In genomic region chr3:196633658-196634151, GRCh38 we compare ENCODE assay signal across 1 cellular context.
A peak's percentile ranks its signal among the peaks of the same experiment; 100 is the strongest.
TF ChIP-seq lines count a peak whose summit lies in the region.

No MANE protein-coding gene starts in this region.

TF ChIP-seq in K562, 482 proteins besides CTCF, POLR2A, EP300 and RAD21 (continued from another document and continues in another):
- TF ChIP-seq, protein P1, sequence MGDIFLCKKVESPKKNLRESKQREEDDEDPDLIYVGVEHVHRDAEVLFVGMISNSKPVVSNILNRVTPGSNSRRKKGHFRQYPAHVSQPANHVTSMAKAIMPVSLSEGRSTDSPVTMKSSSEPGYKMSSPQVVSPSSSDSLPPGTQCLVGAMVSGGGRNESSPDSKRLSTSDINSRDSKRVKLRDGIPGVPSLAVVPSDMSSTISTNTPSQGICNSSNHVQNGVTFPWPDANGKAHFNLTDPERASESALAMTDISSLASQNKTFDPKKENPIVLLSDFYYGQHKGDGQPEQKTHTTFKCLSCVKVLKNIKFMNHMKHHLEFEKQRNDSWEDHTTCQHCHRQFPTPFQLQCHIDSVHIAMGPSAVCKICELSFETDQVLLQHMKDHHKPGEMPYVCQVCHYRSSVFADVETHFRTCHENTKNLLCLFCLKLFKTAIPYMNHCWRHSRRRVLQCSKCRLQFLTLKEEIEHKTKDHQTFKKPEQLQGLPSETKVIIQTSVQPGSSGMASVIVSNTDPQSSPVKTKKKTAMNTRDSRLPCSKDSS (IDR thresholded peaks at IDR 0.05; ENCODE audit: low read depth, partially characterized antibody) = no peak
- TF ChIP-seq, protein P2, sequence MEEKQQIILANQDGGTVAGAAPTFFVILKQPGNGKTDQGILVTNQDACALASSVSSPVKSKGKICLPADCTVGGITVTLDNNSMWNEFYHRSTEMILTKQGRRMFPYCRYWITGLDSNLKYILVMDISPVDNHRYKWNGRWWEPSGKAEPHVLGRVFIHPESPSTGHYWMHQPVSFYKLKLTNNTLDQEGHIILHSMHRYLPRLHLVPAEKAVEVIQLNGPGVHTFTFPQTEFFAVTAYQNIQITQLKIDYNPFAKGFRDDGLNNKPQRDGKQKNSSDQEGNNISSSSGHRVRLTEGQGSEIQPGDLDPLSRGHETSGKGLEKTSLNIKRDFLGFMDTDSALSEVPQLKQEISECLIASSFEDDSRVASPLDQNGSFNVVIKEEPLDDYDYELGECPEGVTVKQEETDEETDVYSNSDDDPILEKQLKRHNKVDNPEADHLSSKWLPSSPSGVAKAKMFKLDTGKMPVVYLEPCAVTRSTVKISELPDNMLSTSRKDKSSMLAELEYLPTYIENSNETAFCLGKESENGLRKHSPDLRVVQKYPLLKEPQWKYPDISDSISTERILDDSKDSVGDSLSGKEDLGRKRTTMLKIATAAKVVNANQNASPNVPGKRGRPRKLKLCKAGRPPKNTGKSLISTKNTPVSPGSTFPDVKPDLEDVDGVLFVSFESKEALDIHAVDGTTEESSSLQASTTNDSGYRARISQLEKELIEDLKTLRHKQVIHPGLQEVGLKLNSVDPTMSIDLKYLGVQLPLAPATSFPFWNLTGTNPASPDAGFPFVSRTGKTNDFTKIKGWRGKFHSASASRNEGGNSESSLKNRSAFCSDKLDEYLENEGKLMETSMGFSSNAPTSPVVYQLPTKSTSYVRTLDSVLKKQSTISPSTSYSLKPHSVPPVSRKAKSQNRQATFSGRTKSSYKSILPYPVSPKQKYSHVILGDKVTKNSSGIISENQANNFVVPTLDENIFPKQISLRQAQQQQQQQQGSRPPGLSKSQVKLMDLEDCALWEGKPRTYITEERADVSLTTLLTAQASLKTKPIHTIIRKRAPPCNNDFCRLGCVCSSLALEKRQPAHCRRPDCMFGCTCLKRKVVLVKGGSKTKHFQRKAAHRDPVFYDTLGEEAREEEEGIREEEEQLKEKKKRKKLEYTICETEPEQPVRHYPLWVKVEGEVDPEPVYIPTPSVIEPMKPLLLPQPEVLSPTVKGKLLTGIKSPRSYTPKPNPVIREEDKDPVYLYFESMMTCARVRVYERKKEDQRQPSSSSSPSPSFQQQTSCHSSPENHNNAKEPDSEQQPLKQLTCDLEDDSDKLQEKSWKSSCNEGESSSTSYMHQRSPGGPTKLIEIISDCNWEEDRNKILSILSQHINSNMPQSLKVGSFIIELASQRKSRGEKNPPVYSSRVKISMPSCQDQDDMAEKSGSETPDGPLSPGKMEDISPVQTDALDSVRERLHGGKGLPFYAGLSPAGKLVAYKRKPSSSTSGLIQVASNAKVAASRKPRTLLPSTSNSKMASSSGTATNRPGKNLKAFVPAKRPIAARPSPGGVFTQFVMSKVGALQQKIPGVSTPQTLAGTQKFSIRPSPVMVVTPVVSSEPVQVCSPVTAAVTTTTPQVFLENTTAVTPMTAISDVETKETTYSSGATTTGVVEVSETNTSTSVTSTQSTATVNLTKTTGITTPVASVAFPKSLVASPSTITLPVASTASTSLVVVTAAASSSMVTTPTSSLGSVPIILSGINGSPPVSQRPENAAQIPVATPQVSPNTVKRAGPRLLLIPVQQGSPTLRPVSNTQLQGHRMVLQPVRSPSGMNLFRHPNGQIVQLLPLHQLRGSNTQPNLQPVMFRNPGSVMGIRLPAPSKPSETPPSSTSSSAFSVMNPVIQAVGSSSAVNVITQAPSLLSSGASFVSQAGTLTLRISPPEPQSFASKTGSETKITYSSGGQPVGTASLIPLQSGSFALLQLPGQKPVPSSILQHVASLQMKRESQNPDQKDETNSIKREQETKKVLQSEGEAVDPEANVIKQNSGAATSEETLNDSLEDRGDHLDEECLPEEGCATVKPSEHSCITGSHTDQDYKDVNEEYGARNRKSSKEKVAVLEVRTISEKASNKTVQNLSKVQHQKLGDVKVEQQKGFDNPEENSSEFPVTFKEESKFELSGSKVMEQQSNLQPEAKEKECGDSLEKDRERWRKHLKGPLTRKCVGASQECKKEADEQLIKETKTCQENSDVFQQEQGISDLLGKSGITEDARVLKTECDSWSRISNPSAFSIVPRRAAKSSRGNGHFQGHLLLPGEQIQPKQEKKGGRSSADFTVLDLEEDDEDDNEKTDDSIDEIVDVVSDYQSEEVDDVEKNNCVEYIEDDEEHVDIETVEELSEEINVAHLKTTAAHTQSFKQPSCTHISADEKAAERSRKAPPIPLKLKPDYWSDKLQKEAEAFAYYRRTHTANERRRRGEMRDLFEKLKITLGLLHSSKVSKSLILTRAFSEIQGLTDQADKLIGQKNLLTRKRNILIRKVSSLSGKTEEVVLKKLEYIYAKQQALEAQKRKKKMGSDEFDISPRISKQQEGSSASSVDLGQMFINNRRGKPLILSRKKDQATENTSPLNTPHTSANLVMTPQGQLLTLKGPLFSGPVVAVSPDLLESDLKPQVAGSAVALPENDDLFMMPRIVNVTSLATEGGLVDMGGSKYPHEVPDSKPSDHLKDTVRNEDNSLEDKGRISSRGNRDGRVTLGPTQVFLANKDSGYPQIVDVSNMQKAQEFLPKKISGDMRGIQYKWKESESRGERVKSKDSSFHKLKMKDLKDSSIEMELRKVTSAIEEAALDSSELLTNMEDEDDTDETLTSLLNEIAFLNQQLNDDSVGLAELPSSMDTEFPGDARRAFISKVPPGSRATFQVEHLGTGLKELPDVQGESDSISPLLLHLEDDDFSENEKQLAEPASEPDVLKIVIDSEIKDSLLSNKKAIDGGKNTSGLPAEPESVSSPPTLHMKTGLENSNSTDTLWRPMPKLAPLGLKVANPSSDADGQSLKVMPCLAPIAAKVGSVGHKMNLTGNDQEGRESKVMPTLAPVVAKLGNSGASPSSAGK (IDR thresholded peaks at IDR 0.05) = peak; percentile 74
- TF ChIP-seq POLR2AphosphoS2 (IDR thresholded peaks at IDR 0.05; ENCODE audit: low read length) (no peak), GATAD2B (IDR thresholded peaks at IDR 0.05; ENCODE audit: borderline replicate concordance) (no peak), CREBBP (IDR thresholded peaks at IDR 0.05; ENCODE audit: low read depth, low read length) (no peak), SAP30 (IDR thresholded peaks at IDR 0.05; ENCODE audit: borderline replicate concordance, insufficient read depth, low read depth, low read length, poor library complexity, severe bottlenecking) (no peak), KDM1A (IDR thresholded peaks at IDR 0.05) (no peak), AFF4 (CRISPR knock-in tag; IDR thresholded peaks at IDR 0.05) (no peak), ZNF785 (CRISPR knock-in tag; IDR thresholded peaks at IDR 0.05) (no peak), ZMIZ1 (IDR thresholded peaks at IDR 0.05; ENCODE audit: low read depth in 2 of 2, low read length in 2 of 2) (no peak), ELF2 (CRISPR knock-in tag; IDR thresholded peaks at IDR 0.05) (no peak), TAF9B (IDR thresholded peaks at IDR 0.05; ENCODE audit: partially characterized antibody) (no peak), SPI1 (IDR thresholded peaks at IDR 0.05; ENCODE audit: borderline replicate concordance, low read depth, low read length) (0 out of 2 replicates have a peak, but pooled peaks have one; percentile 2)
- TF ChIP-seq, protein P3, sequence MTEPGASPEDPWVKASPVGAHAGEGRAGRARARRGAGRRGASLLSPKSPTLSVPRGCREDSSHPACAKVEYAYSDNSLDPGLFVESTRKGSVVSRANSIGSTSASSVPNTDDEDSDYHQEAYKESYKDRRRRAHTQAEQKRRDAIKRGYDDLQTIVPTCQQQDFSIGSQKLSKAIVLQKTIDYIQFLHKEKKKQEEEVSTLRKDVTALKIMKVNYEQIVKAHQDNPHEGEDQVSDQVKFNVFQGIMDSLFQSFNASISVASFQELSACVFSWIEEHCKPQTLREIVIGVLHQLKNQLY (CRISPR knock-in tag; conservative IDR thresholded peaks at IDR 0.05) = no peak
- TF ChIP-seq, protein P4, sequence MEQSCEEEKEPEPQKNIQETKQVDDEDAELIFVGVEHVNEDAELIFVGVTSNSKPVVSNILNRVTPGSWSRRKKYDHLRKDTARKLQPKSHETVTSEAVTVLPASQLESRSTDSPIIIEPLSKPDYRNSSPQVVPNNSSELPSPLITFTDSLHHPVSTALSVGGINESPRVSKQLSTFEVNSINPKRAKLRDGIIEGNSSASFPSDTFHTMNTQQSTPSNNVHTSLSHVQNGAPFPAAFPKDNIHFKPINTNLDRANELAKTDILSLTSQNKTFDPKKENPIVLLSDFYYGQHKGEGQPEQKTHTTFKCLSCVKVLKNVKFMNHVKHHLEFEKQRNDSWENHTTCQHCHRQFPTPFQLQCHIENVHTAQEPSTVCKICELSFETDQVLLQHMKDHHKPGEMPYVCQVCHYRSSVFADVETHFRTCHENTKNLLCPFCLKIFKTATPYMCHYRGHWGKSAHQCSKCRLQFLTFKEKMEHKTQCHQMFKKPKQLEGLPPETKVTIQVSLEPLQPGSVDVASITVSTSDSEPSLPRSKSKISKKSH (CRISPR knock-in tag; IDR thresholded peaks at IDR 0.05) = no peak
- TF ChIP-seq, protein P5, sequence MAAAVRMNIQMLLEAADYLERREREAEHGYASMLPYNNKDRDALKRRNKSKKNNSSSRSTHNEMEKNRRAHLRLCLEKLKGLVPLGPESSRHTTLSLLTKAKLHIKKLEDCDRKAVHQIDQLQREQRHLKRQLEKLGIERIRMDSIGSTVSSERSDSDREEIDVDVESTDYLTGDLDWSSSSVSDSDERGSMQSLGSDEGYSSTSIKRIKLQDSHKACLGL (CRISPR knock-in tag; IDR thresholded peaks at IDR 0.05; ENCODE audit: borderline replicate concordance, poor library complexity, severe bottlenecking) = no peak
- TF ChIP-seq, protein P6, sequence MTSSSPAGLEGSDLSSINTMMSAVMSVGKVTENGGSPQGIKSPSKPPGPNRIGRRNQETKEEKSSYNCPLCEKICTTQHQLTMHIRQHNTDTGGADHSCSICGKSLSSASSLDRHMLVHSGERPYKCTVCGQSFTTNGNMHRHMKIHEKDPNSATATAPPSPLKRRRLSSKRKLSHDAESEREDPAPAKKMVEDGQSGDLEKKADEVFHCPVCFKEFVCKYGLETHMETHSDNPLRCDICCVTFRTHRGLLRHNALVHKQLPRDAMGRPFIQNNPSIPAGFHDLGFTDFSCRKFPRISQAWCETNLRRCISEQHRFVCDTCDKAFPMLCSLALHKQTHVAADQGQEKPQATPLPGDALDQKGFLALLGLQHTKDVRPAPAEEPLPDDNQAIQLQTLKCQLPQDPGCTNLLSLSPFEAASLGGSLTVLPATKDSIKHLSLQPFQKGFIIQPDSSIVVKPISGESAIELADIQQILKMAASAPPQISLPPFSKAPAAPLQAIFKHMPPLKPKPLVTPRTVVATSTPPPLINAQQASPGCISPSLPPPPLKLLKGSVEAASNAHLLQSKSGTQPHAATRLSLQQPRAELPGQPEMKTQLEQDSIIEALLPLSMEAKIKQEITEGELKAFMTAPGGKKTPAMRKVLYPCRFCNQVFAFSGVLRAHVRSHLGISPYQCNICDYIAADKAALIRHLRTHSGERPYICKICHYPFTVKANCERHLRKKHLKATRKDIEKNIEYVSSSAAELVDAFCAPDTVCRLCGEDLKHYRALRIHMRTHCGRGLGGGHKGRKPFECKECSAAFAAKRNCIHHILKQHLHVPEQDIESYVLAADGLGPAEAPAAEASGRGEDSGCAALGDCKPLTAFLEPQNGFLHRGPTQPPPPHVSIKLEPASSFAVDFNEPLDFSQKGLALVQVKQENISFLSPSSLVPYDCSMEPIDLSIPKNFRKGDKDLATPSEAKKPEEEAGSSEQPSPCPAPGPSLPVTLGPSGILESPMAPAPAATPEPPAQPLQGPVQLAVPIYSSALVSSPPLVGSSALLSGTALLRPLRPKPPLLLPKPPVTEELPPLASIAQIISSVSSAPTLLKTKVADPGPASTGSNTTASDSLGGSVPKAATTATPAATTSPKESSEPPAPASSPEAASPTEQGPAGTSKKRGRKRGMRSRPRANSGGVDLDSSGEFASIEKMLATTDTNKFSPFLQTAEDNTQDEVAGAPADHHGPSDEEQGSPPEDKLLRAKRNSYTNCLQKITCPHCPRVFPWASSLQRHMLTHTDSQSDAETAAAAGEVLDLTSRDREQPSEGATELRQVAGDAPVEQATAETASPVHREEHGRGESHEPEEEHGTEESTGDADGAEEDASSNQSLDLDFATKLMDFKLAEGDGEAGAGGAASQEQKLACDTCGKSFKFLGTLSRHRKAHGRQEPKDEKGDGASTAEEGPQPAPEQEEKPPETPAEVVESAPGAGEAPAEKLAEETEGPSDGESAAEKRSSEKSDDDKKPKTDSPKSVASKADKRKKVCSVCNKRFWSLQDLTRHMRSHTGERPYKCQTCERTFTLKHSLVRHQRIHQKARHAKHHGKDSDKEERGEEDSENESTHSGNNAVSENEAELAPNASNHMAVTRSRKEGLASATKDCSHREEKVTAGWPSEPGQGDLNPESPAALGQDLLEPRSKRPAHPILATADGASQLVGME (CRISPR knock-in tag; IDR thresholded peaks at IDR 0.05) = no peak
